ENCODE assay signal across 8 cellular contexts in the genomic region with DNA sequence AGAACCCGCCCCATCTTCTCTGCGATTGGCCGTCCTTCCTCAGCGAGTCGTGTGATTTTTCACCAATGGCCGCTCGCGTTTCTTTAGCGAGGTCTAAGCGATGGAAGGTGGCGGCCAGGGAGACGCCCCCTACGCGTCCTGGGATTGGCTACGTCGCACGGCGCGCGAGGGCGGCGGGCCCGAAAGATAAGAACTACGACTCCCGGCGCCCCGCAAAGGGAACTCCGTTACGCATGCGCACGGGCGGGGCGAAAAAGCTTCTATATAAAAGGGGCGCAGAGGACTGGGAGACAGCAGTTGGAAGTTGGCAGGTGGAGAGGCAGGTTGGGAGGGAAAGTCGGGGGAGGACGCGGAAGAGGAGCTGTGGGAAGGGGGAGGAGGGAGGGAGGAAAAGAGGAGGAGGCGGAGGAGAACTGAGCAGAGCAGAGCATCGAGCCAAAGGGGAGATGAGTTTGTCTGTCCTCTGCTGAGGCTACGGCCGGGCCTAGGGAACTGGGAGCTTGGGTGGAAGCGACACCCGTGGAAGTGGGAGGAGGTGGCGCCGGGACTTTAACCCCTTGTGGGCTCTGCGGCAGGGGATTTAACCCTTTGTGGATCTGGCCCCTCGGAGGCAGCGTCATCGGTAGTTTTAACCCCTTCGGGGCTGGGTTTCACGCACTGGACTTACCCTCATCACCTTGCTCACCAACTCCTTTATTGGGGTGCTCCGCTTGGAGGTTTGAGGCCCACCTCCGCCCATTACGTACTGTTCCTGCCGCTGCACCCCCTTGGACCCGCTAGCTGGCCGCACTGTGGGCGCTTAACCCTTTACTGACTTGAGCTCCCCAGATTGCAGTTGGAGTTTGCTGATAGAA. TPM values are rescaled to one million over a fixed set of nuclear protein-coding genes. Genes with fewer than 3 reads are reported as not detected.
A peak's percentile ranks its signal among the peaks of the same experiment; 100 is the strongest.
DNase-seq lines count a peak whose midpoint lies in the region; ATAC-seq, FAIRE-seq and TF ChIP-seq lines count a peak whose summit lies in the region.

Gene HEXIM1 (plus strand): TSS at position 293 of the 854 bp plus-strand sequence. CDS start 716 bp downstream, outside the sequence.

- TF ChIP-seq RAD21 in H1 (IDR thresholded peaks at IDR 0.05 in 1 of 2, conservative IDR thresholded peaks at IDR 0.05 in 1 of 2; ENCODE audit: low read depth in 2 of 2, low read length in 2 of 2), result no peak

- H3K27ac ChIP-seq in H1 (ENCODE audit: low read depth, low read length), result peak within 1 kb of the TSS; percentile 99

- 2% methylated on average over 52 of the region's 58 CpGs; no CpG with 5 or more reads in 1 of the 2 experiments for WGBS in H1 (ENCODE audit: extremely low coverage in 1 of 2, insufficient coverage in 1 of 2, insufficient read length in 1 of 2, insufficient replicate concordance in 2 of 2, low coverage in 1 of 2, low lambda C conversion rate in 2 of 2, missing lambda C conversion rate in 1 of 2), 2 experiments

- H2BK12ac ChIP-seq in H1 (ENCODE audit: low read depth, low read length), result peak within 1 kb of the TSS; percentile 82; the same call in 1 of the 2 replicates

- peak within 1 kb of the TSS; percentile 71 for H2BK120ac ChIP-seq in H1 (replicated peaks; ENCODE audit: low read depth, low read length)

- peak within 1 kb of the TSS; percentile 100 for H3K27ac Mint-ChIP-seq in activated CD8-positive, alpha-beta memory T cell treated with anti-CD3 and anti-CD28 coated beads, Interleukin-2, amount 10 ng/mL, durations not matched to agents 7 days and 5 days
- peak within 1 kb of the TSS; percentile 99 for H3K27ac Mint-ChIP-seq in memory B cell

- peak within 1 kb of the TSS; percentile 77 for H3K56ac ChIP-seq in H1 (replicated peaks; ENCODE audit: insufficient read length, low read depth, low read length)

- H3K36me3 Mint-ChIP-seq in activated CD8-positive, alpha-beta memory T cell treated with anti-CD3 and anti-CD28 coated beads, Interleukin-2, amount 10 ng/mL, durations not matched to agents 7 days and 5 days, result peaks cover 12% of the 10 kb centered on the region
- H3K36me3 Mint-ChIP-seq in memory B cell, result no peaks in the 10 kb centered on the region

- H3K4me3 ChIP-seq in NT2/D1 (ENCODE audit: insufficient read length, low read depth) (peak within 1 kb of the TSS; percentile 98), H1 (ENCODE audit: extremely low read depth in 1 of 4, insufficient read depth in 2 of 4, low read depth in 3 of 4, low read length in 4 of 4) (peak within 1 kb of the TSS; percentile 77 to 93 (median 88))

- H2AFZ ChIP-seq in H1 (ENCODE audit: low read length), result peak within 1 kb of the TSS; percentile 27; the same call in 1 of the 2 replicates

- peak within 1 kb of the TSS; percentile 57 for H3K4ac ChIP-seq in H1 (replicated peaks; ENCODE audit: insufficient read length, low read depth, low read length)

- H2BK20ac ChIP-seq in H1 (ENCODE audit: low read length), result no peak within 1 kb of the TSS

- H4K20me1 ChIP-seq in H1 (replicated peaks in 1 of 2; ENCODE audit: control insufficient read depth in 1 of 2, insufficient read depth in 2 of 2, low read length in 2 of 2), result peaks cover 5 to 10% of the 10 kb centered on the region in 2 experiments

- H3K14ac ChIP-seq in H1 (ENCODE audit: insufficient read length), result no peak within 1 kb of the TSS

- H3K9ac ChIP-seq in NT2/D1 (ENCODE audit: insufficient read length, low read depth), result peak within 1 kb of the TSS; percentile 97
- H3K9ac ChIP-seq in H1 (replicated peaks in 1 of 4; ENCODE audit: extremely low read depth in 1 of 4, low read depth in 3 of 4, low read length in 3 of 4), result peak within 1 kb of the TSS; percentile 88 to 96 (median 94)

- peak; percentile 24 for FAIRE-seq in H1 (lab: Jason Lieb, UNC)

- peaks cover 0 to 26% of the 10 kb centered on the region in 2 experiments; a peak in 2 of 4 replicates for H3K79me2 ChIP-seq in H1 (ENCODE audit: control insufficient read depth in 1 of 2, insufficient read depth in 2 of 2, low read length in 2 of 2)

- peak within 1 kb of the TSS; percentile 96 for H2BK5ac ChIP-seq in H1 (ENCODE audit: low read depth, low read length)

- ATAC-seq in GM21381 (IDR thresholded peaks at IDR 0.05; ENCODE audit: unreplicated experiment) (peak; percentile 64), memory B cell (ENCODE audit: low read depth) (peak; percentile 75)
- peak; percentile 76 for ATAC-seq in activated CD8-positive, alpha-beta memory T cell treated with anti-CD3 and anti-CD28 coated beads, Interleukin-2, amount 10 ng/mL, durations not matched to agents 7 days and 5 days

- DNase-seq in COLO829 (ENCODE audit: low spot score) (peak; percentile 99), HUDEP-2 (lab: John Stamatoyannopoulos, UW; ENCODE audit: unreplicated experiment in 76 of 76) (peak in 75 of 76 experiments; percentile 77 to 100 (median 98)), NT2/D1 (ENCODE audit: low read depth, low spot score) (peak; percentile 97), H1 (ENCODE audit: low read depth in 1 of 2, low spot score in 2 of 2) (peak; percentile 98 to 100), memory B cell (ENCODE audit: low spot score in 2 of 2) (peak; percentile 98 to 99)
- peak; percentile 99 for DNase-seq in activated CD8-positive, alpha-beta memory T cell treated with anti-CD3 and anti-CD28 coated beads, Interleukin-2, amount 10 ng/mL, durations not matched to agents 7 days and 5 days
- peak; percentile 94 for DNase-seq in stimulated activated CD8-positive, alpha-beta memory T cell treated with anti-CD3 and anti-CD28 coated beads, Interleukin-12 subunit alpha, Interleukin-12 subunit beta, amount 100 ng/mL, for 24 hours (ENCODE audit: extremely low read depth)

- peaks cover 2% of the 10 kb centered on the region for H3K27me3 Mint-ChIP-seq in activated CD8-positive, alpha-beta memory T cell treated with anti-CD3 and anti-CD28 coated beads, Interleukin-2, amount 10 ng/mL, durations not matched to agents 7 days and 5 days
- H3K27me3 Mint-ChIP-seq in memory B cell, result no peaks in the 10 kb centered on the region

- H3K36me3 ChIP-seq in NT2/D1 (ENCODE audit: insufficient read depth, insufficient read length, low read length) (peaks cover 11% of the 10 kb centered on the region), H1 (ENCODE audit: control insufficient read depth in 2 of 4, insufficient read depth in 4 of 4, low read length in 3 of 4) (no peaks in the 10 kb centered on the region)

- CTCF ChIA-PET in activated CD8-positive, alpha-beta memory T cell treated with anti-CD3 and anti-CD28 coated beads, Interleukin-2, amount 10 ng/mL, durations not matched to agents 7 days and 5 days (lab: Charles Lee), result interaction anchor here (0.6 to 24.7 kb wide), 21 partner anchors 13 to 372 kb away, joined by 3 to 583 read pairs (median 6); partner anchors contain the start of genes ACBD4, FMNL1, HEXIM2 and MAP3K14
- CTCF ChIA-PET in H1 (lab: Charles Lee; ENCODE audit: partially characterized antibody), result interaction anchor here (0.6 to 9.4 kb wide), 21 partner anchors 9 to 694 kb away, joined by 3 to 187 read pairs (median 6); partner anchors contain the start of genes ACBD4, EFTUD2, FMNL1 and HEXIM2

- peak within 1 kb of the TSS; percentile 53; the same call in 1 of the 2 replicates for H2BK15ac ChIP-seq in H1 (ENCODE audit: low read length)

- no peak within 1 kb of the TSS for H3K23ac ChIP-seq in H1 (ENCODE audit: insufficient read length)

- TF ChIP-seq CTCF in H1 (IDR thresholded peaks at IDR 0.05; ENCODE audit: control extremely low read depth in 1 of 3, insufficient read depth in 1 of 3, low read depth in 1 of 3, low read length in 3 of 3), result no peak

- H2AK5ac ChIP-seq in H1 (ENCODE audit: low read depth, low read length), result no peak within 1 kb of the TSS

- H3K4me1 ChIP-seq in NT2/D1 (ENCODE audit: insufficient read depth, insufficient read length), result peaks cover 8% of the 10 kb centered on the region
- H3K4me1 ChIP-seq in H1 (replicated peaks in 1 of 4; ENCODE audit: control insufficient read depth in 3 of 4, insufficient read depth in 4 of 4, low read length in 3 of 4), result peaks cover 3 to 17% (median 13%) of the 10 kb centered on the region in 4 experiments

- peaks cover 3% of the 10 kb centered on the region; the same call in 1 of the 2 replicates for H3K79me1 ChIP-seq in H1 (ENCODE audit: low read depth, low read length)

- H3K18ac ChIP-seq in H1 (ENCODE audit: extremely low read depth, low read length), result peak within 1 kb of the TSS; percentile 93

- peaks cover 43% of the 10 kb centered on the region for H3K4me1 Mint-ChIP-seq in activated CD8-positive, alpha-beta memory T cell treated with anti-CD3 and anti-CD28 coated beads, Interleukin-2, amount 10 ng/mL, durations not matched to agents 7 days and 5 days
- peaks cover 37% of the 10 kb centered on the region for H3K4me1 Mint-ChIP-seq in memory B cell

- POLR2A ChIA-PET in H1 (lab: Charles Lee; ENCODE audit: partially characterized antibody), result interaction anchor here (0.6 to 20.3 kb wide), 77 partner anchors 16 to 284 kb away, joined by 3 to 1076 read pairs (median 4); partner anchors contain the start of genes ACBD4, EFTUD2, FMNL1 and HEXIM2

- H3K27me3 ChIP-seq in NT2/D1 (ENCODE audit: insufficient read depth, insufficient read length), result no peaks in the 10 kb centered on the region
- no peaks in the 10 kb centered on the region for H3K27me3 ChIP-seq in H1 (replicated peaks in 1 of 4; ENCODE audit: control insufficient read depth in 3 of 4, extremely low read depth in 1 of 4, insufficient read depth in 3 of 4, low read length in 3 of 4)

- H4K91ac ChIP-seq in H1 (replicated peaks; ENCODE audit: insufficient read length, low read length), result peak within 1 kb of the TSS; percentile 81

- H3K9me3 ChIP-seq in NT2/D1 (ENCODE audit: insufficient read depth, low read length), result no peaks in the 10 kb centered on the region
- no peaks in the 10 kb centered on the region for H3K9me3 ChIP-seq in H1 (ENCODE audit: insufficient read depth in 2 of 2, low read depth in 1 of 2, low read length in 1 of 2)

- H4K5ac ChIP-seq in H1 (ENCODE audit: insufficient read length, low read depth, low read length), result peak within 1 kb of the TSS; percentile 95

- peak within 1 kb of the TSS; percentile 99 for H3K4me3 Mint-ChIP-seq in activated CD8-positive, alpha-beta memory T cell treated with anti-CD3 and anti-CD28 coated beads, Interleukin-2, amount 10 ng/mL, durations not matched to agents 7 days and 5 days
- H3K4me3 Mint-ChIP-seq in memory B cell, result peak within 1 kb of the TSS; percentile 92

- H3K23me2 ChIP-seq in H1 (ENCODE audit: low read depth, low read length), result peaks cover 21% of the 10 kb centered on the region

- H4K8ac ChIP-seq in H1 (ENCODE audit: extremely low read depth, insufficient read depth, low read length), result peak within 1 kb of the TSS; percentile 69; the same call in 1 of the 2 replicates

- peak within 1 kb of the TSS; percentile 70 to 86 for H3K4me2 ChIP-seq in H1 (ENCODE audit: insufficient read depth in 1 of 2, low read depth in 2 of 2, low read length in 2 of 2)

- no peak for TF ChIP-seq EP300 in H1 (IDR thresholded peaks at IDR 0.05; ENCODE audit: borderline replicate concordance in 1 of 2, low read depth in 2 of 2, low read length in 2 of 2)

- no peaks in the 10 kb centered on the region for H3K9me3 Mint-ChIP-seq in activated CD8-positive, alpha-beta memory T cell treated with anti-CD3 and anti-CD28 coated beads, Interleukin-2, amount 10 ng/mL, durations not matched to agents 7 days and 5 days (ENCODE audit: low read depth)
- H3K9me3 Mint-ChIP-seq in memory B cell, result no peaks in the 10 kb centered on the region

- peak; percentile 99 to 100 for TF ChIP-seq POLR2A in H1 (IDR thresholded peaks at IDR 0.05; ENCODE audit: control extremely low read depth in 1 of 2, low read depth in 2 of 2, low read length in 2 of 2)

RNA-seq across cellular contexts. Expression of gene HEXIM1, which starts in this region (rescaled TPM):
- 10 to 100 TPM; 40.2 to 42.4 TPM for total RNA-seq in activated CD8-positive, alpha-beta memory T cell treated with anti-CD3 and anti-CD28 coated beads, Interleukin-2, amount 10 ng/mL, durations not matched to agents 7 days and 5 days
- total RNA-seq in H1 (2021; fragmentation: NEBNext Ultra II Directional; extraction: Animal tissue kit (Norgen Biotek cat#: 25700)), result 36.9 and 38.3 TPM in 2 replicates
- 9.1 and 11.1 TPM in 2 replicates for polyA plus RNA-seq in H1 (2011; rRNA removed)
- 14.0 TPM for polyA plus RNA-seq in H1 (2011; cell fraction: cytosol; rRNA removed)
- polyA plus RNA-seq in H1 (2011; cell fraction: nucleus; rRNA removed), result 10.2 TPM
- polyA plus RNA-seq in H1 (2012, experiment 1 of 2), result 16.8 to 21.8 TPM (median 20.6 TPM) in 4 replicates
- polyA plus RNA-seq in H1 (2012, experiment 2 of 2), result 7.1 TPM
- 18.9 TPM for polyA plus RNA-seq in H1 (2013, experiment 1 of 2)
- 18.6 TPM for polyA plus RNA-seq in H1 (2013, experiment 2 of 2)
- 2.5 and 3.5 TPM in 2 replicates for polyA minus RNA-seq in H1 (2011; rRNA and poly(A)+ RNA removed)
- polyA minus RNA-seq in H1 (2011; cell fraction: cytosol; rRNA and poly(A)+ RNA removed), result 6.5 TPM
- 7.7 TPM for polyA minus RNA-seq in H1 (2011; cell fraction: nucleus; rRNA and poly(A)+ RNA removed)

Comparison
In these comparisons a context has a peak if more than half of its experiments do, and no peak if none do; other contexts are left out.
1. Peak in every context shown above with its lines: DNase-seq, ATAC-seq, H3K4me3 ChIP-seq and H3K27ac ChIP-seq.